In genomic region chr2:195513119-195513518, GRCh38 we compare ENCODE assay signal across 1 cellular context.
TF ChIP-seq lines count a peak whose summit lies in the region.

No MANE protein-coding gene starts in this region.

TF ChIP-seq in K562, 482 proteins besides CTCF, POLR2A, EP300 and RAD21 (continued from another document):
- TF ChIP-seq THAP7 (CRISPR knock-in tag; IDR thresholded peaks at IDR 0.05) (no peak), ZNF511 (CRISPR knock-in tag; IDR thresholded peaks at IDR 0.05) (no peak), NBN (IDR thresholded peaks at IDR 0.05; ENCODE audit: low read depth) (no peak), XRCC4 (IDR thresholded peaks at IDR 0.05; ENCODE audit: extremely low read depth, insufficient read depth, insufficient read length) (no peak), PHF21A (IDR thresholded peaks at IDR 0.05; ENCODE audit: borderline replicate concordance, low read depth) (no peak), DPF2 (IDR thresholded peaks at IDR 0.05) (peak; percentile 95), ZBTB9 (CRISPR knock-in tag; IDR thresholded peaks at IDR 0.05) (no peak), CHD2 (IDR thresholded peaks at IDR 0.05; ENCODE audit: low read depth, low read length) (no peak), MAZ (CRISPR knock-in tag; conservative IDR thresholded peaks at IDR 0.05 in 1 of 2, IDR thresholded peaks at IDR 0.05 in 1 of 2) (peak in 1 of 2 experiments; percentile 44; a peak in 1 of 4 replicates), MYBL2 (IDR thresholded peaks at IDR 0.05; ENCODE audit: low read depth) (no peak), MYBL2 (CRISPR knock-in tag; IDR thresholded peaks at IDR 0.05; ENCODE audit: borderline replicate concordance) (no peak)
